Comparison of ENCODE assay signal across 29 cellular contexts in genomic region chr10:120755771-120756170, GRCh38.
"Had no signal": no experiment of that assay in that cellular context is flagged by ENCODE, and none has a peak within 500 bp of the region (broad histone marks: within the 10 kb centered on the region; RNA-seq: fewer than 3 reads in every experiment).

No MANE protein-coding gene starts in this region.

- ATAC-seq: activated CD4-positive, alpha-beta T cell treated with anti-CD3 and anti-CD28 coated beads for 36 hours; activated CD4-positive, CD25-positive, alpha-beta regulatory T cell treated with anti-CD3 and anti-CD28 coated beads, Interleukin-2, amount 50 U/mL, for 24 hours; activated CD8-positive, alpha-beta memory T cell treated with anti-CD3 and anti-CD28 coated beads, Interleukin-2, amount 10 ng/mL, durations not matched to agents 7 days and 5 days; activated CD8-positive, alpha-beta T cell treated with anti-CD3 and anti-CD28 coated beads, Interleukin-2, amount 10 ng/mL, durations not matched to agents 7 days and 5 days; activated naive CD8-positive, alpha-beta T cell treated with anti-CD3 and anti-CD28 coated beads, Interleukin-2, amount 50 U/mL, for 24 hours; WTC11 had no signal

- DNase-seq: activated CD4-positive, alpha-beta memory T cell treated with anti-CD3 and anti-CD28 coated beads, Interleukin-2, amount 10 ng/mL, durations not matched to agents 7 days and 5 days; activated CD4-positive, alpha-beta T cell treated with anti-CD3 and anti-CD28 coated beads for 1 hour; activated CD4-positive, alpha-beta T cell treated with anti-CD3 and anti-CD28 coated beads for 36 hours; activated CD4-positive, alpha-beta T cell treated with anti-CD3 and anti-CD28 coated beads for 48 hours; activated CD4-positive, alpha-beta T cell treated with anti-CD3 and anti-CD28 coated beads, Interleukin-2, amount 10 ng/mL, durations not matched to agents 7 days and 5 days; activated CD4-positive, alpha-beta T cell treated with anti-CD3 and anti-CD28 coated beads, Interleukin-2, amount 50 U/mL, for 48 hours; activated CD4-positive, CD25-positive, alpha-beta regulatory T cell; activated CD8-positive, alpha-beta memory T cell treated with anti-CD3 and anti-CD28 coated beads for 24 hours; activated CD8-positive, alpha-beta memory T cell treated with anti-CD3 and anti-CD28 coated beads, Interleukin-2, amount 10 ng/mL, durations not matched to agents 7 days and 5 days; activated CD8-positive, alpha-beta memory T cell treated with anti-CD3 and anti-CD28 coated beads, Interleukin-2, amount 50 U/mL, for 48 hours; activated CD8-positive, alpha-beta T cell treated with anti-CD3 and anti-CD28 coated beads, Interleukin-2, amount 10 ng/mL, durations not matched to agents 7 days and 5 days; activated effector memory CD4-positive, alpha-beta T cell treated with Interleukin-2 at 50 U/mL for 16 hours; activated gamma-delta T cell; activated naive CD4-positive, alpha-beta T cell treated with anti-CD3 and anti-CD28 coated beads, Interleukin-2, amount 10 ng/mL, durations not matched to agents 7 days and 5 days; activated naive CD4-positive, alpha-beta T cell treated with Interleukin-2 at 50 U/mL for 16 hours; activated naive CD8-positive, alpha-beta T cell treated with anti-CD3 and anti-CD28 coated beads, Interleukin-2, amount 10 ng/mL, durations not matched to agents 7 days and 5 days; activated naive CD8-positive, alpha-beta T cell treated with anti-CD3 and anti-CD28 coated beads, Interleukin-2, amount 50 U/mL, for 24 hours; activated T-cell treated with anti-CD3 and anti-CD28 coated beads, Interleukin-2, amount 50 U/mL, for 24 hours; activated T-cell treated with anti-CD3 and anti-CD28 coated beads, Interleukin-2, amount 50 U/mL, for 48 hours; amygdala; anterior cingulate cortex; caudate nucleus; cerebellar nuclear complex; T-helper 1 cell; T-helper 2 cell; T-helper 9 cell; WERI-Rb-1 had no signal
